ENCODE assay signal across 23 cellular contexts in the genomic region with DNA sequence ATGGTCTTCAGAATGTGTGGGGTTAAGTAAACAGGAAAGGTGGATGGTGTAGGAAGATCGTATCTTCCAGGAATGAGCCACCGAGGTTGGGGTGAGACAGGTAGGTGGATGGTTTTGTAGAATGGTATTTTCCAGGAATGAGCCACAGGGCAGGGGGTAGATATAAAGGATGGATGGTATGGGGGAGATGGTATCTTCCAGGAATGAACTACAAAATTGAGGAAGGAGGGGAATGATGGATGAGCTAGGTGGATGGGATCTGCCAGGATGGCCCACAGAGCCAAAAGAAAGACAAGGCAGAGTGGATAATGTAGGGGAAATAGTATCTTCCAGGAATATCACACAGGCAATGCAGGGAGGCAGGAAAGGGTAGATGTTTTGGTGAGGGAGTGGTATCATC.
DNase-seq lines count a peak whose midpoint lies in the region; ATAC-seq, FAIRE-seq and TF ChIP-seq lines count a peak whose summit lies in the region.
"Had no signal": no experiment of that assay in that cellular context is flagged by ENCODE, and none has a peak within 500 bp of the region (broad histone marks: within the 10 kb centered on the region; RNA-seq: fewer than 3 reads in every experiment).

No MANE protein-coding gene starts in this region.

- no peak overlapping the region for H3K4me3 ChIP-seq in RWPE2 (ENCODE audit: severe bottlenecking)
- no peak overlapping the region for H3K4me3 ChIP-seq in keratinocyte (ENCODE audit: control insufficient read depth in 2 of 3, extremely low read depth in 1 of 3, insufficient read depth in 2 of 3, low read depth in 1 of 3, low read length in 3 of 3)
- H3K4me3 ChIP-seq: BLaER1 had no signal

- peak; percentile 58 for FAIRE-seq in keratinocyte (lab: Jason Lieb, UNC)
- FAIRE-seq: A204.1, G401.6, GM12891, GM18507 had no signal

- H3K27me3 ChIP-seq in RWPE2 (ENCODE audit: insufficient read depth, poor library complexity, severe bottlenecking): no peaks in the 10 kb centered on the region
- H3K27me3 ChIP-seq in keratinocyte (ENCODE audit: control insufficient read depth, extremely low read depth, insufficient read depth, low read length): no peaks in the 10 kb centered on the region
- H3K27me3 ChIP-seq: BE2C had no signal

- peak overlapping the region; percentile 49 for H3K9ac ChIP-seq in keratinocyte (ENCODE audit: control insufficient read depth, extremely low read depth, insufficient read depth, low read length)
- H3K9ac ChIP-seq: BLaER1 had no signal

- no peaks in the 10 kb centered on the region for H3K79me2 ChIP-seq in keratinocyte (ENCODE audit: control insufficient read depth, insufficient read depth, low read length)

- no peaks in the 10 kb centered on the region for H3K27me3 Mint-ChIP-seq in stimulated activated naive CD8-positive, alpha-beta T cell treated with anti-CD3 and anti-CD28 coated beads, Interleukin-15, amount 100 ng/mL, for 72 hours
- H3K27me3 Mint-ChIP-seq: CD4-positive, alpha-beta memory T cell; CD4-positive, CD25-positive, alpha-beta regulatory T cell had no signal

- no peak for TF ChIP-seq CTCF in RWPE2 (IDR thresholded peaks at IDR 0.05; ENCODE audit: poor library complexity, severe bottlenecking)
- TF ChIP-seq CTCF in keratinocyte (optimal IDR thresholded peaks at IDR 0.05 in 1 of 3, IDR thresholded peaks at IDR 0.05 in 1 of 3, conservative IDR thresholded peaks at IDR 0.05 in 1 of 3; ENCODE audit: extremely low read depth in 1 of 3, insufficient read depth in 2 of 3, low read length in 3 of 3): no peak

- H3K4me1 ChIP-seq in RWPE2 (ENCODE audit: insufficient read depth, poor library complexity, severe bottlenecking) (peaks cover 4% of the 10 kb centered on the region), keratinocyte (ENCODE audit: control insufficient read depth, extremely low read depth, insufficient read depth, low read length) (peaks cover 35% of the 10 kb centered on the region)
- H3K4me1 ChIP-seq: BE2C, BLaER1 had no signal

- H3K9me1 ChIP-seq in keratinocyte (ENCODE audit: control insufficient read depth, extremely low read depth, insufficient read depth, low read length): no peaks in the 10 kb centered on the region

- H3K27ac ChIP-seq in RWPE2 (ENCODE audit: poor library complexity, severe bottlenecking) (peak overlapping the region; percentile 17), epithelial cell of prostate (peak overlapping the region; percentile 89), keratinocyte (ENCODE audit: control insufficient read depth, insufficient read depth, low read length) (peak overlapping the region; percentile 93)
- H3K27ac ChIP-seq: BLaER1 had no signal

- H3K4me2 ChIP-seq in keratinocyte (ENCODE audit: control insufficient read depth, extremely low read depth, insufficient read depth, low read depth, low read length): no peak overlapping the region
- H3K4me2 ChIP-seq: BLaER1 had no signal

- dilution Hi-C loops in keratinocyte (cut with MboI; ENCODE audit: extremely low pct_ligation_motif_present, low sequenced_read_pairs): no loop called here

- H2AFZ ChIP-seq in keratinocyte (ENCODE audit: control insufficient read depth, low read length): no peak overlapping the region

- H3K4me1 Mint-ChIP-seq in stimulated activated naive CD8-positive, alpha-beta T cell treated with anti-CD3 and anti-CD28 coated beads, Interleukin-15, amount 100 ng/mL, for 72 hours: no peaks in the 10 kb centered on the region
- H3K4me1 Mint-ChIP-seq: CD14-positive monocyte; CD4-positive, alpha-beta memory T cell; CD4-positive, CD25-positive, alpha-beta regulatory T cell; CD8-positive, alpha-beta memory T cell had no signal

- ATAC-seq in RWPE2 (ENCODE audit: low read depth): no peak
- ATAC-seq in GM18498 (IDR thresholded peaks at IDR 0.05; ENCODE audit: unreplicated experiment): no peak
- ATAC-seq in stimulated activated naive CD8-positive, alpha-beta T cell treated with anti-CD3 and anti-CD28 coated beads, Interleukin-15, amount 100 ng/mL, for 72 hours: no peak

- H3K36me3 ChIP-seq in RWPE2 (ENCODE audit: low read depth) (no peaks in the 10 kb centered on the region), keratinocyte (ENCODE audit: control insufficient read depth in 2 of 2, extremely low read depth in 1 of 2, insufficient read depth in 2 of 2, low read length in 2 of 2) (peaks cover 0 to 3% of the 10 kb centered on the region in 2 experiments)
- H3K36me3 ChIP-seq: BE2C, BLaER1 had no signal

- H3K9me3 ChIP-seq in RWPE2 (ENCODE audit: severe bottlenecking) (no peaks in the 10 kb centered on the region), keratinocyte (ENCODE audit: control insufficient read depth, low read depth, low read length) (peaks cover 2% of the 10 kb centered on the region)
- H3K9me3 ChIP-seq: BE2C had no signal

- H3K4me3 Mint-ChIP-seq in stimulated activated naive CD8-positive, alpha-beta T cell treated with anti-CD3 and anti-CD28 coated beads, Interleukin-15, amount 100 ng/mL, for 72 hours: no peak overlapping the region
- H3K4me3 Mint-ChIP-seq: CD14-positive monocyte; CD4-positive, alpha-beta memory T cell; CD4-positive, CD25-positive, alpha-beta regulatory T cell; CD8-positive, alpha-beta memory T cell had no signal

- no peaks in the 10 kb centered on the region for H4K20me1 ChIP-seq in keratinocyte (ENCODE audit: control insufficient read depth, extremely low read depth, insufficient read depth, low read length)
- H4K20me1 ChIP-seq: BLaER1 had no signal

- no peaks in the 10 kb centered on the region for H3K9me3 Mint-ChIP-seq in stimulated activated naive CD8-positive, alpha-beta T cell treated with anti-CD3 and anti-CD28 coated beads, Interleukin-15, amount 100 ng/mL, for 72 hours

- H3K27ac Mint-ChIP-seq in stimulated activated naive CD8-positive, alpha-beta T cell treated with anti-CD3 and anti-CD28 coated beads, Interleukin-15, amount 100 ng/mL, for 72 hours: no peak overlapping the region
- H3K27ac Mint-ChIP-seq: CD14-positive monocyte; CD4-positive, alpha-beta memory T cell; CD4-positive, CD25-positive, alpha-beta regulatory T cell; CD8-positive, alpha-beta memory T cell had no signal

- DNase-seq in RWPE2 (ENCODE audit: low spot score): no peak
- no peak for DNase-seq in epithelial cell of prostate (ENCODE audit: low read depth, low spot score)
- no peak for DNase-seq in keratinocyte (ENCODE audit: low read depth, low spot score)
- no peak for DNase-seq in DMS114 treated with DMSO at 0.1 percent for 48 hours (lab: John Stamatoyannopoulos, UW; ENCODE audit: unreplicated experiment)
- DNase-seq in stimulated activated naive CD8-positive, alpha-beta T cell treated with anti-CD3 and anti-CD28 coated beads, Interleukin-15, amount 100 ng/mL, for 72 hours: no peak
- DNase-seq: 8988T; ACHN; BE2C; C1 segment of cervical spinal cord; CD4-positive, alpha-beta memory T cell; CD4-positive, CD25-positive, alpha-beta regulatory T cell; CD8-positive, alpha-beta memory T cell; COR-L47; DMS 273 treated with DMSO at 0.1 percent for 48 hours; DMS79 treated with DMSO at 0.1 percent for 48 hours; GF-D8 had no signal

Comparison
In these comparisons a context has a peak if more than half of its experiments do, and no peak if none do; other contexts are left out.
1. H3K27ac ChIP-seq: peak in every context shown above with its lines; median percentile 93 in keratinocyte; 89 in epithelial cell of prostate; 17 in RWPE2.